ENCODE assay signal across 8 cellular contexts in genomic region chr11:10303558-10304363, GRCh38. TPM values are rescaled to one million over a fixed set of nuclear protein-coding genes. Genes with fewer than 3 reads are reported as not detected.
A peak's percentile ranks its signal among the peaks of the same experiment; 100 is the strongest.
DNase-seq lines count a peak whose midpoint lies in the region; ATAC-seq and TF ChIP-seq lines count a peak whose summit lies in the region.

No MANE protein-coding gene starts in this region.

- H3K9me3 Mint-ChIP-seq in WTC11: no peaks in the 10 kb centered on the region

- H3K27ac Mint-ChIP-seq in WTC11: peak overlapping the region; percentile 50

- H3K4me3 Mint-ChIP-seq in WTC11: peak overlapping the region; percentile 97

- 50% methylated on average over 29 of the region's 29 CpGs for WGBS in urinary bladder

- peak overlapping the region; percentile 93 for H3K4me2 ChIP-seq in Loucy (ENCODE audit: low read depth, low read length, poor library complexity, severe bottlenecking)

- intact Hi-C loops in mucosa of descending colon (cut with DNase I, micrococcal nuclease): loop anchor here in 1 of 2 donors (10.0 kb wide), 1 partner anchor 99 kb away; no protein-coding TSS in a partner anchor

- H3K4me3 ChIP-seq in Loucy (ENCODE audit: low read length, poor library complexity, severe bottlenecking): peak overlapping the region; percentile 83
- H3K4me3 ChIP-seq in epithelial cell of esophagus (ENCODE audit: low read length): peak overlapping the region; percentile 90
- peak overlapping the region; percentile 37 for H3K4me3 ChIP-seq in mucosa of descending colon
- peak overlapping the region; percentile 77 for H3K4me3 ChIP-seq in urinary bladder (ENCODE audit: low read depth, low read length)

- H3K27me3 ChIP-seq in Loucy (ENCODE audit: insufficient read depth, low read length, poor library complexity, severe bottlenecking): peaks cover 63% of the 10 kb centered on the region

- CTCF ChIA-PET in WTC11 (lab: Charles Lee): interaction anchor here (0.6 to 9.9 kb wide), 27 partner anchors 8 to 550 kb away, joined by 3 to 149 read pairs (median 5); partner anchors contain the start of gene RNF141

- ATAC-seq in WTC11: peak; percentile 5
- ATAC-seq in mucosa of descending colon: peak; percentile 18
- ATAC-seq in HG03175 (IDR thresholded peaks at IDR 0.05; ENCODE audit: unreplicated experiment): no peak

- peaks cover 37% of the 10 kb centered on the region for H3K4me1 ChIP-seq in Loucy (ENCODE audit: insufficient read depth, low read length, poor library complexity, severe bottlenecking)
- H3K4me1 ChIP-seq in mucosa of descending colon (ENCODE audit: low read depth): peaks cover 17% of the 10 kb centered on the region
- H3K4me1 ChIP-seq in urinary bladder (ENCODE audit: insufficient read depth): peaks cover 1% of the 10 kb centered on the region

- H3K36me3 ChIP-seq in Loucy (ENCODE audit: insufficient read depth, low read length) (no peaks in the 10 kb centered on the region), mucosa of descending colon (ENCODE audit: low read depth) (no peaks in the 10 kb centered on the region), urinary bladder (ENCODE audit: insufficient read depth) (no peaks in the 10 kb centered on the region)

- DNase-seq in ELR (ENCODE audit: low read depth) (peak; percentile 90), WTC11 (ENCODE audit: low spot score) (peak; percentile 45), epithelial cell of esophagus (ENCODE audit: low read depth) (peak; percentile 90), mucosa of descending colon (peak; percentile 69 to 76 (median 75)), NCI-H2227 treated with DMSO at 0.1 percent for 48 hours (lab: John Stamatoyannopoulos, UW) (no peak)

- H3F3A ChIP-seq in Loucy (ENCODE audit: low read depth): 0 out of 2 replicates have a peak, but pooled peaks cover 6% of the 10 kb centered on the region

- peak overlapping the region; percentile 90 for H3K27ac ChIP-seq in urinary bladder (ENCODE audit: low read depth)

- no peaks in the 10 kb centered on the region for H3K9me2 ChIP-seq in Loucy (replicated peaks; ENCODE audit: low read depth, low read length)

- no peaks in the 10 kb centered on the region for H4K20me1 ChIP-seq in Loucy (ENCODE audit: insufficient read depth, low read length, poor library complexity, severe bottlenecking)

- peaks cover 23% of the 10 kb centered on the region for H3K4me1 Mint-ChIP-seq in WTC11

- no peaks in the 10 kb centered on the region for H3K9me3 ChIP-seq in Loucy (ENCODE audit: insufficient read depth, low read depth, low read length)
- no peaks in the 10 kb centered on the region for H3K9me3 ChIP-seq in mucosa of descending colon

- peak overlapping the region; percentile 94 for H2AFZ ChIP-seq in Loucy (ENCODE audit: low read length)

- peaks cover 29% of the 10 kb centered on the region; the same call in 1 of the 2 replicates for H3K79me2 ChIP-seq in Loucy (ENCODE audit: insufficient read depth, low read length)

- TF ChIP-seq CTCF in Loucy (conservative IDR thresholded peaks at IDR 0.05; ENCODE audit: low read length): no peak
- TF ChIP-seq CTCF in WTC11 (IDR thresholded peaks at IDR 0.05): no peak
- peak; percentile 7 for TF ChIP-seq CTCF in epithelial cell of esophagus (IDR thresholded peaks at IDR 0.05; ENCODE audit: insufficient read depth, low read depth, low read length, missing control alignments)
- TF ChIP-seq CTCF in mucosa of descending colon (IDR thresholded peaks at IDR 0.05): no peak

- POLR2A ChIA-PET in WTC11 (lab: Charles Lee): interaction anchor here (0.5 to 6.5 kb wide), 12 partner anchors 9 to 430 kb away, joined by 3 to 37 read pairs (median 4); partner anchors contain the start of genes RNF141 and SBF2

- peaks cover 12% of the 10 kb centered on the region for H3K36me3 Mint-ChIP-seq in WTC11

- H3K9ac ChIP-seq in Loucy (ENCODE audit: low read depth, low read length, poor library complexity, severe bottlenecking): peak overlapping the region; percentile 57

- peaks cover 55% of the 10 kb centered on the region for H3K27me3 Mint-ChIP-seq in WTC11 (ENCODE audit: low read depth)

TF ChIP-seq in WTC11, 78 proteins besides CTCF, POLR2A, EP300 and RAD21:
- TF ChIP-seq EMX1 (CRISPR knock-in tag; IDR thresholded peaks at IDR 0.05) (0 out of 2 replicates have a peak, but pooled peaks have one; percentile 25), SMAD3 (CRISPR knock-in tag; IDR thresholded peaks at IDR 0.05; ENCODE audit: borderline replicate concordance) (no peak), PRRX2 (CRISPR knock-in tag; IDR thresholded peaks at IDR 0.05) (no peak), ETV6 (CRISPR knock-in tag; IDR thresholded peaks at IDR 0.05) (peak; percentile 43; the same call in 1 of the 2 replicates), ZNF263 (CRISPR knock-in tag; IDR thresholded peaks at IDR 0.05; ENCODE audit: low read depth) (no peak), SP1 (CRISPR knock-in tag; conservative IDR thresholded peaks at IDR 0.05) (peak; percentile 5; the same call in 1 of the 2 replicates)

RNA-seq across cellular contexts. Expression of gene ADM, which starts 1.1 kb away (rescaled TPM):
- 18.7 to 40.8 TPM (median 40.1 TPM) in 3 replicates for total RNA-seq in WTC11 (2021)
- 100 to 1,000 TPM in 1 of 3 donors, 10 to 100 TPM in 2; 49.5 to 124 (median 72.9) TPM for total RNA-seq in mucosa of descending colon
- total RNA-seq in urinary bladder: 28.2 TPM
- 47.2 TPM for polyA plus RNA-seq in urinary bladder

RNA-seq across cellular contexts. Expression of gene SBF2, which starts 9.7 kb away (rescaled TPM):
- total RNA-seq in WTC11 (2021) (46.2 to 53.6 TPM (median 47.6 TPM) in 3 replicates), mucosa of descending colon (10 to 100 TPM; 35.2 to 60.3 (median 48.2) TPM), urinary bladder (114 TPM)
- polyA plus RNA-seq in urinary bladder: 27.8 TPM

Comparison
In these comparisons a context has a peak if more than half of its experiments do, and no peak if none do; other contexts are left out.
1. H3K4me3 ChIP-seq: peak in every context shown above with its lines; median percentile 90 in epithelial cell of esophagus; 83 in Loucy; 77 in urinary bladder; 37 in mucosa of descending colon.